In genomic region chr1:112429749-112430148, GRCh38 we compare ENCODE assay signal across 14 cellular contexts.
"Had no signal": no experiment of that assay in that cellular context is flagged by ENCODE, and none has a peak within 500 bp of the region (broad histone marks: within the 10 kb centered on the region; RNA-seq: fewer than 3 reads in every experiment).

No MANE protein-coding gene starts in this region.

- H3K27me3 ChIP-seq: breast epithelium, neutrophil had no signal

- H3K4me3 ChIP-seq: breast epithelium, skin epidermis had no signal

- DNase-seq: activated CD4-positive, alpha-beta T cell treated with anti-CD3 and anti-CD28 coated beads, Interleukin-2, amount 50 U/mL, for 1 hour; activated naive CD8-positive, alpha-beta T cell treated with anti-CD3 and anti-CD28 coated beads, Interleukin-2, amount 10 ng/mL, durations not matched to agents 7 days and 5 days; endodermal cell; mammary epithelial cell; natural killer cell; stimulated activated CD4-positive, alpha-beta T cell treated with anti-CD3 and anti-CD28 coated beads, Interleukin-4, amount 100 ng/mL, for 4 hours; stimulated activated CD8-positive, alpha-beta memory T cell treated with anti-CD3 and anti-CD28 coated beads, Interleukin-4, amount 100 ng/mL, for 48 hours; stimulated activated naive CD4-positive, alpha-beta T cell treated with Interleukin-2 at 50 U/mL for 16 hours had no signal

- H3K9me3 ChIP-seq: breast epithelium, neutrophil had no signal

- H3K4me1 ChIP-seq: breast epithelium, parathyroid adenoma had no signal

- H3K9ac ChIP-seq: parathyroid adenoma had no signal

- H3K27ac ChIP-seq: neutrophil, parathyroid adenoma had no signal

- ATAC-seq: activated CD4-positive, CD25-positive, alpha-beta regulatory T cell treated with anti-CD3 and anti-CD28 coated beads, Interleukin-2, amount 50 U/mL, for 24 hours; esophagus mucosa; natural killer cell had no signal

- H3K36me3 ChIP-seq: breast epithelium, neutrophil had no signal
